ENCODE assay signal across 26 cellular contexts in genomic region chr5:60509519-60509918, GRCh38.
"Had no signal": no experiment of that assay in that cellular context is flagged by ENCODE, and none has a peak within 500 bp of the region (broad histone marks: within the 10 kb centered on the region; RNA-seq: fewer than 3 reads in every experiment).

No MANE protein-coding gene starts in this region.

- H3K9me3 Mint-ChIP-seq: activated B cell treated with CpG ODN at 0.5 μM for 24 hours; activated CD8-positive, alpha-beta T cell treated with anti-CD3 and anti-CD28 coated beads for 36 hours; activated naive CD4-positive, alpha-beta T cell treated with anti-CD3 and anti-CD28 coated beads, Interleukin-2, amount 50 U/mL, for 72 hours; activated T-cell treated with anti-CD3 and anti-CD28 coated beads, Interleukin-2, amount 50 U/mL, for 4 hours; activated T-helper 17 cell treated with anti-CD3 and anti-CD28 coated beads, Interleukin-2, amount 50 U/mL, for 72 hours; T-helper 2 cell treated with Interferon-gamma antibody and Interleukin-4, amounts not matched to agents 5 μg/mL and 100 μg/mL, for 36 hours had no signal

- H2AFZ ChIP-seq: hepatocyte had no signal

- H3K4me3 ChIP-seq: gastrocnemius medialis, hepatocyte, spleen, testis had no signal

- H3K36me3 ChIP-seq: gastrocnemius medialis, spleen had no signal

- H3K27me3 ChIP-seq: gastrocnemius medialis, hepatocyte, spleen, testis had no signal

- H3K27ac Mint-ChIP-seq: activated B cell treated with CpG ODN at 0.5 μM for 24 hours; activated CD8-positive, alpha-beta T cell treated with anti-CD3 and anti-CD28 coated beads for 36 hours; activated naive CD4-positive, alpha-beta T cell treated with anti-CD3 and anti-CD28 coated beads, Interleukin-2, amount 50 U/mL, for 72 hours; activated T-helper 17 cell treated with anti-CD3 and anti-CD28 coated beads, Interleukin-2, amount 50 U/mL, for 72 hours; immature natural killer cell; T-helper 2 cell treated with Interferon-gamma antibody and Interleukin-4, amounts not matched to agents 5 μg/mL and 100 μg/mL, for 36 hours had no signal

- H3K27ac ChIP-seq: epithelial cell of prostate, gastrocnemius medialis, hepatocyte, spleen, testis had no signal

- H3K4me3 Mint-ChIP-seq: activated B cell treated with CpG ODN at 0.5 μM for 24 hours; activated CD8-positive, alpha-beta T cell treated with anti-CD3 and anti-CD28 coated beads for 36 hours; activated T-cell treated with anti-CD3 and anti-CD28 coated beads, Interleukin-2, amount 50 U/mL, for 4 hours; activated T-helper 17 cell treated with anti-CD3 and anti-CD28 coated beads, Interleukin-2, amount 50 U/mL, for 72 hours; immature natural killer cell; T-helper 2 cell treated with Interferon-gamma antibody and Interleukin-4, amounts not matched to agents 5 μg/mL and 100 μg/mL, for 36 hours had no signal

- H3K4me1 Mint-ChIP-seq: activated T-helper 17 cell treated with anti-CD3 and anti-CD28 coated beads, Interleukin-2, amount 50 U/mL, for 72 hours; immature natural killer cell had no signal

- H3K4me1 ChIP-seq: gastrocnemius medialis, testis had no signal

- H3K9me3 ChIP-seq: gastrocnemius medialis, spleen, testis had no signal

- DNase-seq: activated B cell treated with CpG ODN at 0.5 μM for 24 hours; activated CD4-positive, alpha-beta T cell treated with anti-CD3 and anti-CD28 coated beads, Interleukin-2, amount 50 U/mL, for 1 hour; activated CD8-positive, alpha-beta T cell treated with anti-CD3 and anti-CD28 coated beads for 36 hours; activated gamma-delta T cell treated with Interleukin-2 at 50 U/mL for 16 hours; activated T-cell treated with anti-CD3 and anti-CD28 coated beads, Interleukin-2, amount 50 U/mL, for 4 hours; anterior cingulate cortex; dermis blood vessel endothelial cell; effector CD8-positive, alpha-beta T cell; gastrocnemius medialis; immature natural killer cell; kidney; left colon; mammary epithelial cell; midbrain; occipital lobe; right cardiac atrium; spleen; stimulated activated naive CD8-positive, alpha-beta T cell treated with anti-CD3 and anti-CD28 coated beads, Interleukin-15, Interleukin-2, amounts not matched to agents 100 U/mL and 50 U/mL, for 24 hours; T-helper 1 cell; testis; trophoblast cell had no signal

- H3K4me2 ChIP-seq: hepatocyte had no signal

- H3K27me3 Mint-ChIP-seq: activated B cell treated with CpG ODN at 0.5 μM for 24 hours; activated CD8-positive, alpha-beta T cell treated with anti-CD3 and anti-CD28 coated beads for 36 hours had no signal

- H3K36me3 Mint-ChIP-seq: activated naive CD4-positive, alpha-beta T cell treated with anti-CD3 and anti-CD28 coated beads, Interleukin-2, amount 50 U/mL, for 72 hours; immature natural killer cell had no signal
